Comparison of ENCODE assay signal across 1 cellular context in the genomic region with DNA sequence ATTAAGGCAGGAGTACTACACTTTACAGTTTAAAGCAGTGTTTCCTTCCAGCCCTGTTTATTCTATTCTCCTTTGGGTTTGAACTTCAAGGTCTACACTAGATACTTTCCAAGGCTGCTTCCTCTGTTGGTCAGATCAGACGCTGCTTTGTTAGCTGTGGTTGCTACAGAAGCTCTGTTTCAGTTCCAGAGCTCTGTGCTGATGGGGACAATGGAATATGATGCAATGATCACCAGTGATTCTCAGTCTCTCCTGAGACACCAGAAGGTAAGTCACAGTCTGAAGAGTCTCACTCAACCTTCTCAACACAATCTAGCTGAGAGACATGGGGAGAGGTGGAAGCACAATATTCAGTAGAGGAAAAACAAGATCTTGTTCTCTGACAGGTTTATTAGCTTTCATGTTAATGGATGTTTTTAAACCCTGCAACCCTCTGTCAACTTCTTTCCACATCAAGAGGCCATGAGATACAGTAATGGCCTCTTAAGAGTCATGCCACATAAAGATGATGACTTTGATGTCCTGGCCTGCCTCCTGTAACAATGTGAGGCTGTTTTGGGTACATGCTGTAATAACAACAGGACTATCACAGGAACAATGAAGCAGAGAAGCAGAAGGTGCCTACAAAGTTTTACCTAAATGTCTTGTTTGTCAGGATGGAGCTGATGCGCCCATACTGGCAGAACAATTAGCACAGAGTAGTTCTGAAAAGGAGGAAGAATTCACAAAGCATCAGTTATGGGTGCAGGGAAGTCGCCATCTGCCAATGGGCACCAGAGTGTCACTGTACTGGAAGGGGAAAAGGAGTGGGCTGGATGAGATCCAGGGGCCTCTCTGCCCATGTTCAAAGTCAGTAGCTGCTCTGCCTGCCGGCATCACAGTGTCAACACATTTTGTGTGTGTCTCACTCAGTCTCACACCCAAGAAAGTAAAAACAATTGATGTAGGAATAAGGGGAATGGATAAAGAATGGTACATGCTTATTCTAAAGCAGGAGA.
TF ChIP-seq lines count a peak whose summit lies in the region.

No MANE protein-coding gene starts in this region.

TF ChIP-seq in GM12878, 131 proteins besides CTCF, POLR2A, EP300 and RAD21:
- TF ChIP-seq, protein P1, sequence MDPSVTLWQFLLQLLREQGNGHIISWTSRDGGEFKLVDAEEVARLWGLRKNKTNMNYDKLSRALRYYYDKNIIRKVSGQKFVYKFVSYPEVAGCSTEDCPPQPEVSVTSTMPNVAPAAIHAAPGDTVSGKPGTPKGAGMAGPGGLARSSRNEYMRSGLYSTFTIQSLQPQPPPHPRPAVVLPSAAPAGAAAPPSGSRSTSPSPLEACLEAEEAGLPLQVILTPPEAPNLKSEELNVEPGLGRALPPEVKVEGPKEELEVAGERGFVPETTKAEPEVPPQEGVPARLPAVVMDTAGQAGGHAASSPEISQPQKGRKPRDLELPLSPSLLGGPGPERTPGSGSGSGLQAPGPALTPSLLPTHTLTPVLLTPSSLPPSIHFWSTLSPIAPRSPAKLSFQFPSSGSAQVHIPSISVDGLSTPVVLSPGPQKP (IDR thresholded peaks at IDR 0.05; ENCODE audit: low read depth, low read length): no peak
- TF ChIP-seq DPF2 (IDR thresholded peaks at IDR 0.05) (no peak), KDM1A (IDR thresholded peaks at IDR 0.05; ENCODE audit: borderline replicate concordance) (no peak), BCL11A (IDR thresholded peaks at IDR 0.05; ENCODE audit: low read depth, low read length) (no peak), BACH1 (IDR thresholded peaks at IDR 0.05; ENCODE audit: borderline replicate concordance) (no peak), CREB1 (IDR thresholded peaks at IDR 0.05; ENCODE audit: low read depth) (no peak), ZNF274 (IDR thresholded peaks at IDR 0.05; ENCODE audit: insufficient read depth, insufficient read length) (no peak), EZH2 (IDR thresholded peaks at IDR 0.05; ENCODE audit: borderline replicate concordance, control insufficient read depth, low read depth, low read length) (no peak), SP1 (IDR thresholded peaks at IDR 0.05; ENCODE audit: low read depth, low read length) (no peak), SPI1 (IDR thresholded peaks at IDR 0.05; ENCODE audit: borderline replicate concordance, insufficient read depth, low read depth, low read length) (no peak), ZNF24 (IDR thresholded peaks at IDR 0.05) (no peak)
- TF ChIP-seq, protein P2, sequence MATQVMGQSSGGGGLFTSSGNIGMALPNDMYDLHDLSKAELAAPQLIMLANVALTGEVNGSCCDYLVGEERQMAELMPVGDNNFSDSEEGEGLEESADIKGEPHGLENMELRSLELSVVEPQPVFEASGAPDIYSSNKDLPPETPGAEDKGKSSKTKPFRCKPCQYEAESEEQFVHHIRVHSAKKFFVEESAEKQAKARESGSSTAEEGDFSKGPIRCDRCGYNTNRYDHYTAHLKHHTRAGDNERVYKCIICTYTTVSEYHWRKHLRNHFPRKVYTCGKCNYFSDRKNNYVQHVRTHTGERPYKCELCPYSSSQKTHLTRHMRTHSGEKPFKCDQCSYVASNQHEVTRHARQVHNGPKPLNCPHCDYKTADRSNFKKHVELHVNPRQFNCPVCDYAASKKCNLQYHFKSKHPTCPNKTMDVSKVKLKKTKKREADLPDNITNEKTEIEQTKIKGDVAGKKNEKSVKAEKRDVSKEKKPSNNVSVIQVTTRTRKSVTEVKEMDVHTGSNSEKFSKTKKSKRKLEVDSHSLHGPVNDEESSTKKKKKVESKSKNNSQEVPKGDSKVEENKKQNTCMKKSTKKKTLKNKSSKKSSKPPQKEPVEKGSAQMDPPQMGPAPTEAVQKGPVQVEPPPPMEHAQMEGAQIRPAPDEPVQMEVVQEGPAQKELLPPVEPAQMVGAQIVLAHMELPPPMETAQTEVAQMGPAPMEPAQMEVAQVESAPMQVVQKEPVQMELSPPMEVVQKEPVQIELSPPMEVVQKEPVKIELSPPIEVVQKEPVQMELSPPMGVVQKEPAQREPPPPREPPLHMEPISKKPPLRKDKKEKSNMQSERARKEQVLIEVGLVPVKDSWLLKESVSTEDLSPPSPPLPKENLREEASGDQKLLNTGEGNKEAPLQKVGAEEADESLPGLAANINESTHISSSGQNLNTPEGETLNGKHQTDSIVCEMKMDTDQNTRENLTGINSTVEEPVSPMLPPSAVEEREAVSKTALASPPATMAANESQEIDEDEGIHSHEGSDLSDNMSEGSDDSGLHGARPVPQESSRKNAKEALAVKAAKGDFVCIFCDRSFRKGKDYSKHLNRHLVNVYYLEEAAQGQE (IDR thresholded peaks at IDR 0.05; ENCODE audit: low read depth, low read length): no peak
- TF ChIP-seq, protein P3, sequence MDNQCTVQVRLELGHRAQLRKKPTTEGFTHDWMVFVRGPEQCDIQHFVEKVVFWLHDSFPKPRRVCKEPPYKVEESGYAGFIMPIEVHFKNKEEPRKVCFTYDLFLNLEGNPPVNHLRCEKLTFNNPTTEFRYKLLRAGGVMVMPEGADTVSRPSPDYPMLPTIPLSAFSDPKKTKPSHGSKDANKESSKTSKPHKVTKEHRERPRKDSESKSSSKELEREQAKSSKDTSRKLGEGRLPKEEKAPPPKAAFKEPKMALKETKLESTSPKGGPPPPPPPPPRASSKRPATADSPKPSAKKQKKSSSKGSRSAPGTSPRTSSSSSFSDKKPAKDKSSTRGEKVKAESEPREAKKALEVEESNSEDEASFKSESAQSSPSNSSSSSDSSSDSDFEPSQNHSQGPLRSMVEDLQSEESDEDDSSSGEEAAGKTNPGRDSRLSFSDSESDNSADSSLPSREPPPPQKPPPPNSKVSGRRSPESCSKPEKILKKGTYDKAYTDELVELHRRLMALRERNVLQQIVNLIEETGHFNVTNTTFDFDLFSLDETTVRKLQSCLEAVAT (IDR thresholded peaks at IDR 0.05): no peak
- TF ChIP-seq, protein P4, sequence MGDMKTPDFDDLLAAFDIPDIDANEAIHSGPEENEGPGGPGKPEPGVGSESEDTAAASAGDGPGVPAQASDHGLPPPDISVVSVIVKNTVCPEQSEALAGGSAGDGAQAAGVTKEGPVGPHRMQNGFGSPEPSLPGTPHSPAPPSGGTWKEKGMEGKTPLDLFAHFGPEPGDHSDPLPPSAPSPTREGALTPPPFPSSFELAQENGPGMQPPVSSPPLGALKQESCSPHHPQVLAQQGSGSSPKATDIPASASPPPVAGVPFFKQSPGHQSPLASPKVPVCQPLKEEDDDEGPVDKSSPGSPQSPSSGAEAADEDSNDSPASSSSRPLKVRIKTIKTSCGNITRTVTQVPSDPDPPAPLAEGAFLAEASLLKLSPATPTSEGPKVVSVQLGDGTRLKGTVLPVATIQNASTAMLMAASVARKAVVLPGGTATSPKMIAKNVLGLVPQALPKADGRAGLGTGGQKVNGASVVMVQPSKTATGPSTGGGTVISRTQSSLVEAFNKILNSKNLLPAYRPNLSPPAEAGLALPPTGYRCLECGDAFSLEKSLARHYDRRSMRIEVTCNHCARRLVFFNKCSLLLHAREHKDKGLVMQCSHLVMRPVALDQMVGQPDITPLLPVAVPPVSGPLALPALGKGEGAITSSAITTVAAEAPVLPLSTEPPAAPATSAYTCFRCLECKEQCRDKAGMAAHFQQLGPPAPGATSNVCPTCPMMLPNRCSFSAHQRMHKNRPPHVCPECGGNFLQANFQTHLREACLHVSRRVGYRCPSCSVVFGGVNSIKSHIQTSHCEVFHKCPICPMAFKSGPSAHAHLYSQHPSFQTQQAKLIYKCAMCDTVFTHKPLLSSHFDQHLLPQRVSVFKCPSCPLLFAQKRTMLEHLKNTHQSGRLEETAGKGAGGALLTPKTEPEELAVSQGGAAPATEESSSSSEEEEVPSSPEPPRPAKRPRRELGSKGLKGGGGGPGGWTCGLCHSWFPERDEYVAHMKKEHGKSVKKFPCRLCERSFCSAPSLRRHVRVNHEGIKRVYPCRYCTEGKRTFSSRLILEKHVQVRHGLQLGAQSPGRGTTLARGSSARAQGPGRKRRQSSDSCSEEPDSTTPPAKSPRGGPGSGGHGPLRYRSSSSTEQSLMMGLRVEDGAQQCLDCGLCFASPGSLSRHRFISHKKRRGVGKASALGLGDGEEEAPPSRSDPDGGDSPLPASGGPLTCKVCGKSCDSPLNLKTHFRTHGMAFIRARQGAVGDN (IDR thresholded peaks at IDR 0.05): no peak
